ENCODE assay signal across 19 cellular contexts in genomic region chr1:26291939-26292338, GRCh38. TPM values are rescaled to one million over a fixed set of nuclear protein-coding genes. Genes with fewer than 3 reads are reported as not detected.
DNase-seq lines count a peak whose midpoint lies in the region; ATAC-seq, FAIRE-seq and TF ChIP-seq lines count a peak whose summit lies in the region.
"Had no signal": no experiment of that assay in that cellular context is flagged by ENCODE, and none has a peak within 500 bp of the region (broad histone marks: within the 10 kb centered on the region; RNA-seq: fewer than 3 reads in every experiment).

No MANE protein-coding gene starts in this region.

- POLR2A ChIA-PET in HepG2 (lab: Yijun Ruan, JAX), result no interaction called here
- POLR2A ChIA-PET in activated CD4-positive, alpha-beta memory T cell treated with anti-CD3 and anti-CD28 coated beads for 36 hours (lab: Charles Lee), result no interaction called here

- in situ Hi-C loops in HepG2 (cut with HindIII; ENCODE audit: extremely low pct_ligation_motif_present, low pct_unique_long_range_greater_than_20kb), result no loop called here

- no peak overlapping the region for H3K9ac ChIP-seq in HepG2 (ENCODE audit: insufficient read depth, low read depth, low read length)
- H3K9ac ChIP-seq in colonic mucosa (ENCODE audit: low read depth in 2 of 2, low read length in 2 of 2), result no peak overlapping the region

- no TSS peak for BruUV-seq in HepG2 (replicated peaks; lab: Mats Ljungman, UMichigan)

- H3K9me3 ChIP-seq in HepG2 (ENCODE audit: low read length), result no peaks in the 10 kb centered on the region
- no peaks in the 10 kb centered on the region for H3K9me3 ChIP-seq in right lobe of liver
- H3K9me3 ChIP-seq in lower lobe of right lung, result no peaks in the 10 kb centered on the region
- H3K9me3 ChIP-seq in colonic mucosa, result no peaks in the 10 kb centered on the region
- H3K9me3 ChIP-seq in small intestine (ENCODE audit: control insufficient read depth, low read depth), result no peaks in the 10 kb centered on the region

- no peaks in the 10 kb centered on the region for H3K79me2 ChIP-seq in HepG2 (ENCODE audit: insufficient read depth, low read length)

- H3K36me3 ChIP-seq in HepG2 (replicated peaks in 1 of 2; ENCODE audit: control insufficient read depth in 1 of 2, insufficient read depth in 2 of 2, low read length in 2 of 2) (peaks cover 0 to 1% of the 10 kb centered on the region in 2 experiments; a peak in 1 of 5 replicates), right lobe of liver (no peaks in the 10 kb centered on the region), lower lobe of right lung (peaks cover 12% of the 10 kb centered on the region), colonic mucosa (no peaks in the 10 kb centered on the region), small intestine (ENCODE audit: control insufficient read depth in 2 of 2, insufficient read depth in 2 of 2, low read length in 2 of 2) (no peaks in the 10 kb centered on the region)

- TF ChIP-seq EP300 in HepG2 (IDR thresholded peaks at IDR 0.05; ENCODE audit: low read depth in 2 of 2, low read length in 2 of 2) (no peak), HepG2 (CRISPR knock-in tag; IDR thresholded peaks at IDR 0.05; ENCODE audit: borderline replicate concordance) (no peak)

- H3K4me1 ChIP-seq in HepG2 (ENCODE audit: insufficient read depth, low read length), result no peaks in the 10 kb centered on the region
- no peaks in the 10 kb centered on the region for H3K4me1 ChIP-seq in right lobe of liver
- H3K4me1 ChIP-seq in lower lobe of right lung, result peaks cover 51% of the 10 kb centered on the region
- H3K4me1 ChIP-seq in colonic mucosa, result peaks cover 11% of the 10 kb centered on the region
- no peaks in the 10 kb centered on the region for H3K4me1 ChIP-seq in small intestine (ENCODE audit: control insufficient read depth in 2 of 2, insufficient read depth in 1 of 2, low read depth in 1 of 2, low read length in 1 of 2)

- H3K27ac ChIP-seq in HepG2 (ENCODE audit: extremely low read length, insufficient read depth, low read length) (no peak overlapping the region), right lobe of liver (no peak overlapping the region), lower lobe of right lung (peak overlapping the region; percentile 6), colonic mucosa (no peak overlapping the region), small intestine (ENCODE audit: low read depth in 1 of 2, low read length in 1 of 2) (peak overlapping the region in 1 of 2 donors; percentile 26)

- no peak for TF ChIP-seq CTCF in HepG2 (CRISPR knock-in tag; IDR thresholded peaks at IDR 0.05)
- TF ChIP-seq CTCF in right lobe of liver (IDR thresholded peaks at IDR 0.05), result no peak
- no peak for TF ChIP-seq CTCF in lower lobe of right lung (IDR thresholded peaks at IDR 0.05)
- no peak for TF ChIP-seq CTCF in type B pancreatic cell (conservative IDR thresholded peaks at IDR 0.05)
- TF ChIP-seq CTCF in colonic mucosa (IDR thresholded peaks at IDR 0.05), result no peak

- H3K27me3 ChIP-seq in HepG2 (ENCODE audit: control insufficient read depth in 1 of 2, insufficient read depth in 2 of 2, low read length in 2 of 2), result no peaks in the 10 kb centered on the region
- H3K27me3 ChIP-seq in right lobe of liver, result no peaks in the 10 kb centered on the region
- H3K27me3 ChIP-seq in lower lobe of right lung (ENCODE audit: low read depth), result no peaks in the 10 kb centered on the region
- no peaks in the 10 kb centered on the region for H3K27me3 ChIP-seq in colonic mucosa
- no peaks in the 10 kb centered on the region for H3K27me3 ChIP-seq in small intestine (ENCODE audit: control insufficient read depth in 2 of 2, insufficient read depth in 2 of 2, low read length in 2 of 2)

- H3K4me2 ChIP-seq in HepG2 (ENCODE audit: low read depth, low read length), result no peak overlapping the region

- CTCF ChIA-PET in HepG2 (lab: Yijun Ruan, JAX; ENCODE audit: low intra/inter-chr PET ratio, low total read pairs), result no interaction called here
- CTCF ChIA-PET in activated CD4-positive, alpha-beta memory T cell treated with anti-CD3 and anti-CD28 coated beads for 36 hours (lab: Charles Lee), result interaction anchor here (0.7 kb wide), 1 partner anchor 30 kb away, joined by 3 read pairs; no protein-coding TSS in a partner anchor

- H3K4me3 ChIP-seq in HepG2 (replicated peaks in 1 of 3; ENCODE audit: insufficient read depth in 1 of 3, low read depth in 2 of 3, low read length in 3 of 3) (no peak overlapping the region), right lobe of liver (no peak overlapping the region), lower lobe of right lung (no peak overlapping the region), colonic mucosa (no peak overlapping the region), small intestine (ENCODE audit: low read depth in 1 of 2, low read length in 2 of 2) (no peak overlapping the region)

- TF ChIP-seq RAD21 in HepG2 (CRISPR knock-in tag; IDR thresholded peaks at IDR 0.05), result no peak

- no peak overlapping the region for H2AFZ ChIP-seq in HepG2 (ENCODE audit: low read length)

- FAIRE-seq in HepG2 (lab: Jason Lieb, UNC) (no peak), small intestine (lab: Jason Lieb, UNC) (no peak)
- FAIRE-seq: endometrium, GM19239 had no signal

- DNase-seq in HepG2 (ENCODE audit: low spot score), result no peak
- DNase-seq in right lobe of liver, result no peak
- no peak for DNase-seq in activated CD4-positive, alpha-beta memory T cell treated with anti-CD3 and anti-CD28 coated beads for 36 hours
- no peak for DNase-seq in lower lobe of right lung
- DNase-seq in type B pancreatic cell (ENCODE audit: extremely low spot score, unreplicated experiment), result no peak
- DNase-seq in colonic mucosa, result no peak
- DNase-seq in Ammon's horn (ENCODE audit: low spot score), result no peak
- no peak for DNase-seq in small intestine
- DNase-seq: amniotic stem cell; central memory CD4-positive, alpha-beta T cell; DMS 273 treated with DMSO at 0.1 percent for 48 hours; foreskin fibroblast; NCI-H187 treated with DMSO at 0.1 percent for 48 hours; NCI-H446 treated with DMSO at 0.1 percent for 48 hours; stimulated activated CD4-positive, alpha-beta T cell treated with anti-CD3 and anti-CD28 coated beads, Interleukin-15, amount 100 ng/mL, for 24 hours had no signal

- H3K4me3 Mint-ChIP-seq in activated CD4-positive, alpha-beta memory T cell treated with anti-CD3 and anti-CD28 coated beads for 36 hours, result no peak overlapping the region
- no peak overlapping the region for H3K4me3 Mint-ChIP-seq in type B pancreatic cell

- no peaks in the 10 kb centered on the region for H4K20me1 ChIP-seq in HepG2 (ENCODE audit: insufficient read depth, low read length)

- 98% methylated on average over 4 of the region's 4 CpGs for WGBS in HepG2 (ENCODE audit: low lambda C conversion rate)
- WGBS in right lobe of liver (ENCODE audit: insufficient coverage, low coverage, low lambda C conversion rate, missing lambda C conversion rate), result 100% methylated on average over 2 of the region's 4 CpGs
- WGBS in small intestine, 3 donors, result 91 to 95% (median 92%) methylated on average over 4 of the region's 4 CpGs

- no peaks in the 10 kb centered on the region for H3K27me3 Mint-ChIP-seq in activated CD4-positive, alpha-beta memory T cell treated with anti-CD3 and anti-CD28 coated beads for 36 hours
- H3K27me3 Mint-ChIP-seq in type B pancreatic cell, result no peaks in the 10 kb centered on the region

- H3K36me3 Mint-ChIP-seq in activated CD4-positive, alpha-beta memory T cell treated with anti-CD3 and anti-CD28 coated beads for 36 hours, result peaks cover 2% of the 10 kb centered on the region
- H3K36me3 Mint-ChIP-seq in type B pancreatic cell, result no peaks in the 10 kb centered on the region

- no peak for TF ChIP-seq POLR2A in HepG2 (IDR thresholded peaks at IDR 0.05; ENCODE audit: insufficient read depth in 1 of 2, low read depth in 2 of 2, low read length in 2 of 2)
- no peak for TF ChIP-seq POLR2A in right lobe of liver (IDR thresholded peaks at IDR 0.05)

- H3K9me3 Mint-ChIP-seq in activated CD4-positive, alpha-beta memory T cell treated with anti-CD3 and anti-CD28 coated beads for 36 hours, result no peaks in the 10 kb centered on the region
- H3K9me3 Mint-ChIP-seq in type B pancreatic cell, result no peaks in the 10 kb centered on the region

- peaks cover 51% of the 10 kb centered on the region for H3K4me1 Mint-ChIP-seq in activated CD4-positive, alpha-beta memory T cell treated with anti-CD3 and anti-CD28 coated beads for 36 hours (ENCODE audit: low read depth)
- peaks cover 29% of the 10 kb centered on the region for H3K4me1 Mint-ChIP-seq in type B pancreatic cell (ENCODE audit: unreplicated experiment)

- intact Hi-C loops in HepG2 (cut with micrococcal nuclease; ENCODE audit: unreplicated experiment), result no loop called here
- intact Hi-C loops in right lobe of liver (cut with DNase I), result loop anchor here in 1 of 2 donors (10.0 kb wide), 1 partner anchor 73 kb away; no protein-coding TSS in a partner anchor
- intact Hi-C loops in activated CD4-positive, alpha-beta memory T cell treated with anti-CD3 and anti-CD28 coated beads for 36 hours (cut with micrococcal nuclease), result no loop called here
- intact Hi-C loops in lower lobe of right lung (cut with DNase I), result no loop called here
- intact Hi-C loops in colonic mucosa (cut with DNase I), result no loop called here

- peak overlapping the region; percentile 54 for H3K27ac Mint-ChIP-seq in activated CD4-positive, alpha-beta memory T cell treated with anti-CD3 and anti-CD28 coated beads for 36 hours
- peak overlapping the region; percentile 13 for H3K27ac Mint-ChIP-seq in type B pancreatic cell

- ATAC-seq in HepG2 (no peak), right lobe of liver (no peak), lower lobe of right lung (no peak)
- ATAC-seq: left lobe of liver had no signal

RNA-seq across cellular contexts. Expression of gene SH3BGRL3, which starts 12.1 kb away (rescaled TPM):
- 12.2 and 13.4 TPM in 2 replicates for total RNA-seq in HepG2 (2016; rRNA removed; fragmentation: Illumina TruSeq; extraction: Trizol)
- 14.0 and 29.7 TPM in 2 replicates for total RNA-seq in HepG2 (2016; cell fraction: cytosol; rRNA removed; fragmentation: Illumina TruSeq; extraction: Trizol; ENCODE audit: low read depth)
- total RNA-seq in HepG2 (2016; cell fraction: insoluble cytoplasmic fraction; rRNA removed; fragmentation: Illumina TruSeq; extraction: Trizol), result 11.6 and 11.8 TPM in 2 replicates
- 15.8 and 28.5 TPM in 2 replicates for total RNA-seq in HepG2 (2016; cell fraction: membrane; rRNA removed; fragmentation: Illumina TruSeq; extraction: Trizol)
- 5.2 and 6.0 TPM in 2 replicates for total RNA-seq in HepG2 (2016; cell fraction: nucleus; rRNA removed; fragmentation: Illumina TruSeq; extraction: Trizol)
- 11.4 and 11.5 TPM in 2 replicates for polyA plus RNA-seq in HepG2 (2011; rRNA removed)
- polyA plus RNA-seq in HepG2 (2011; cell fraction: cytosol; rRNA removed), result 10.4 and 12.2 TPM in 2 replicates
- 7.5 and 8.3 TPM in 2 replicates for polyA plus RNA-seq in HepG2 (2011; cell fraction: nucleus; rRNA removed)
- polyA plus RNA-seq in HepG2 (2012), result 12.3 and 13.0 TPM in 2 replicates
- polyA plus RNA-seq in HepG2 (2016; cell fraction: cytosol; fragmentation: Illumina TruSeq; extraction: Trizol; ENCODE audit: low read depth), result 64.3 and 100 TPM in 2 replicates
- 24.8 and 47.8 TPM in 2 replicates for polyA plus RNA-seq in HepG2 (2016; cell fraction: insoluble cytoplasmic fraction; fragmentation: Illumina TruSeq; extraction: Trizol; ENCODE audit: low read depth)
- polyA plus RNA-seq in HepG2 (2016; cell fraction: membrane; fragmentation: Illumina TruSeq; extraction: Trizol; ENCODE audit: low read depth), result 72.1 and 88.4 TPM in 2 replicates
- 16.4 and 20.4 TPM in 2 replicates for polyA plus RNA-seq in HepG2 (2016; cell fraction: nucleus; fragmentation: Illumina TruSeq; extraction: Trizol; ENCODE audit: insufficient read depth, low read depth)
- 26.8 and 67.6 TPM in 2 replicates for polyA minus RNA-seq in HepG2 (2011; rRNA and poly(A)+ RNA removed; ENCODE audit: low replicate concordance)
- polyA minus RNA-seq in HepG2 (2011; cell fraction: cytosol; rRNA and poly(A)+ RNA removed), result 8.1 and 10.8 TPM in 2 replicates
- 8.5 and 9.8 TPM in 2 replicates for polyA minus RNA-seq in HepG2 (2011; cell fraction: nucleus; rRNA and poly(A)+ RNA removed)
- 10 to 100 TPM; 26.3 to 61.8 (median 34.9) TPM for total RNA-seq in right lobe of liver
- 100 to 1,000 TPM; 305 to 320 TPM for total RNA-seq in activated CD4-positive, alpha-beta memory T cell treated with anti-CD3 and anti-CD28 coated beads for 36 hours
- total RNA-seq in lower lobe of right lung, result 204 TPM
- total RNA-seq in type B pancreatic cell (ENCODE audit: low replicate concordance), result 78.1 and 105 TPM in 2 replicates
- 100 to 1,000 TPM; 361 to 478 TPM for total RNA-seq in colonic mucosa
- 100 to 1,000 TPM; 157 to 238 (median 199) TPM for polyA plus RNA-seq in small intestine

RNA-seq across cellular contexts. Expression of gene UBXN11, which starts 14.5 kb away (rescaled TPM):
- total RNA-seq in HepG2 (2016; rRNA removed; fragmentation: Illumina TruSeq; extraction: Trizol) (3.2 and 9.3 TPM in 2 replicates), right lobe of liver (10 to 100 TPM in 1 of 6 experiments, 1 to 10 TPM in 5; 4.3 to 11.3 (median 7.0) TPM), lower lobe of right lung (65.1 TPM), type B pancreatic cell (ENCODE audit: low replicate concordance) (27.1 and 50.5 TPM in 2 replicates), colonic mucosa (10 to 100 TPM in 1 of 2 donors, 1 to 10 TPM in 1; 8.7 to 25.7 TPM)
- total RNA-seq in HepG2 (2016; cell fraction: cytosol; rRNA removed; fragmentation: Illumina TruSeq; extraction: Trizol; ENCODE audit: low read depth), result 4.9 and 5.3 TPM in 2 replicates
- total RNA-seq in HepG2 (2016; cell fraction: insoluble cytoplasmic fraction; rRNA removed; fragmentation: Illumina TruSeq; extraction: Trizol), result 3.0 and 8.5 TPM in 2 replicates
- total RNA-seq in HepG2 (2016; cell fraction: membrane; rRNA removed; fragmentation: Illumina TruSeq; extraction: Trizol), result 4.4 and 5.7 TPM in 2 replicates
- total RNA-seq in HepG2 (2016; cell fraction: nucleus; rRNA removed; fragmentation: Illumina TruSeq; extraction: Trizol), result 15.9 and 19.3 TPM in 2 replicates
- polyA plus RNA-seq in HepG2 (2011; rRNA removed) (10.3 and 10.4 TPM in 2 replicates), small intestine (10 to 100 TPM in 1 of 3 donors, 1 to 10 TPM in 2; 1.1 to 20.2 (median 2.7) TPM)
- 3.0 and 5.8 TPM in 2 replicates for polyA plus RNA-seq in HepG2 (2011; cell fraction: cytosol; rRNA removed)
- polyA plus RNA-seq in HepG2 (2011; cell fraction: nucleus; rRNA removed), result 81.6 and 111 TPM in 2 replicates
- 4.8 and 5.2 TPM in 2 replicates for polyA plus RNA-seq in HepG2 (2012)
- 7.2 and 9.0 TPM in 2 replicates for polyA plus RNA-seq in HepG2 (2016; cell fraction: cytosol; fragmentation: Illumina TruSeq; extraction: Trizol; ENCODE audit: low read depth)
- 6.4 and 8.0 TPM in 2 replicates for polyA plus RNA-seq in HepG2 (2016; cell fraction: insoluble cytoplasmic fraction; fragmentation: Illumina TruSeq; extraction: Trizol; ENCODE audit: low read depth)
- 8.8 and 9.0 TPM in 2 replicates for polyA plus RNA-seq in HepG2 (2016; cell fraction: membrane; fragmentation: Illumina TruSeq; extraction: Trizol; ENCODE audit: low read depth)
- 64.2 and 68.2 TPM in 2 replicates for polyA plus RNA-seq in HepG2 (2016; cell fraction: nucleus; fragmentation: Illumina TruSeq; extraction: Trizol; ENCODE audit: insufficient read depth, low read depth)
- 4.3 and 43.2 TPM in 2 replicates for polyA minus RNA-seq in HepG2 (2011; rRNA and poly(A)+ RNA removed; ENCODE audit: low replicate concordance)
- 1.2 and 2.0 TPM in 2 replicates for polyA minus RNA-seq in HepG2 (2011; cell fraction: cytosol; rRNA and poly(A)+ RNA removed)
- polyA minus RNA-seq in HepG2 (2011; cell fraction: nucleus; rRNA and poly(A)+ RNA removed), result 8.6 and 11.5 TPM in 2 replicates
- 10 to 100 TPM; 24.5 to 26.1 TPM for total RNA-seq in activated CD4-positive, alpha-beta memory T cell treated with anti-CD3 and anti-CD28 coated beads for 36 hours

RNA-seq across cellular contexts. Expression of gene CD52, which starts 25.8 kb away (rescaled TPM):
- total RNA-seq in HepG2 (2016; rRNA removed; fragmentation: Illumina TruSeq; extraction: Trizol), result not detected in 2 replicates
- total RNA-seq in HepG2 (2016; cell fraction: cytosol; rRNA removed; fragmentation: Illumina TruSeq; extraction: Trizol; ENCODE audit: low read depth), result not detected in 2 replicates
- total RNA-seq in HepG2 (2016; cell fraction: insoluble cytoplasmic fraction; rRNA removed; fragmentation: Illumina TruSeq; extraction: Trizol), result not detected in 2 replicates
- not detected in 2 replicates for total RNA-seq in HepG2 (2016; cell fraction: membrane; rRNA removed; fragmentation: Illumina TruSeq; extraction: Trizol)
- total RNA-seq in HepG2 (2016; cell fraction: nucleus; rRNA removed; fragmentation: Illumina TruSeq; extraction: Trizol), result not detected in 2 replicates
- polyA plus RNA-seq in HepG2 (2011; rRNA removed), result 0.32 and 0.93 TPM in 2 replicates
- polyA plus RNA-seq in HepG2 (2011; cell fraction: cytosol; rRNA removed), result 0.81 TPM in 2 replicates
- not detected in 2 replicates for polyA plus RNA-seq in HepG2 (2011; cell fraction: nucleus; rRNA removed)
- not detected in 2 replicates for polyA plus RNA-seq in HepG2 (2012)
- polyA plus RNA-seq in HepG2 (2016; cell fraction: cytosol; fragmentation: Illumina TruSeq; extraction: Trizol; ENCODE audit: low read depth), result not detected in 2 replicates
- polyA plus RNA-seq in HepG2 (2016; cell fraction: insoluble cytoplasmic fraction; fragmentation: Illumina TruSeq; extraction: Trizol; ENCODE audit: low read depth), result not detected in 2 replicates
- polyA plus RNA-seq in HepG2 (2016; cell fraction: membrane; fragmentation: Illumina TruSeq; extraction: Trizol; ENCODE audit: low read depth), result not detected in 2 replicates
- polyA plus RNA-seq in HepG2 (2016; cell fraction: nucleus; fragmentation: Illumina TruSeq; extraction: Trizol; ENCODE audit: insufficient read depth, low read depth), result not detected in 2 replicates
- polyA minus RNA-seq in HepG2 (2011; rRNA and poly(A)+ RNA removed; ENCODE audit: low replicate concordance), result 0.44 and 1.2 TPM in 2 replicates
- polyA minus RNA-seq in HepG2 (2011; cell fraction: cytosol; rRNA and poly(A)+ RNA removed), result not detected in 2 replicates
- not detected in 2 replicates for polyA minus RNA-seq in HepG2 (2011; cell fraction: nucleus; rRNA and poly(A)+ RNA removed)
- total RNA-seq in right lobe of liver, result 10 to 100 TPM in 2 of 6 experiments, 1 to 10 TPM in 4; 2.8 to 17.6 (median 8.5) TPM
- total RNA-seq in activated CD4-positive, alpha-beta memory T cell treated with anti-CD3 and anti-CD28 coated beads for 36 hours, result 100 to 1,000 TPM; 261 to 291 TPM
- total RNA-seq in lower lobe of right lung, result 541 TPM
- 0.75 and 0.93 TPM in 2 replicates for total RNA-seq in type B pancreatic cell (ENCODE audit: low replicate concordance)
- total RNA-seq in colonic mucosa, result 10 to 100 TPM in 1 of 2 donors, 1 to 10 TPM in 1; 9.4 to 13.1 TPM
- 100 to 1,000 TPM in 1 of 3 donors, 10 to 100 TPM in 2; 31.1 to 116 (median 42.5) TPM for polyA plus RNA-seq in small intestine
- total RNA-seq: SK-MEL-5 had no signal

RNA-seq across cellular contexts. Expression of gene CEP85, which starts 57.9 kb away (rescaled TPM):
- 22.4 and 26.7 TPM in 2 replicates for total RNA-seq in HepG2 (2016; rRNA removed; fragmentation: Illumina TruSeq; extraction: Trizol)
- total RNA-seq in HepG2 (2016; cell fraction: cytosol; rRNA removed; fragmentation: Illumina TruSeq; extraction: Trizol; ENCODE audit: low read depth), result 15.6 and 16.7 TPM in 2 replicates
- total RNA-seq in HepG2 (2016; cell fraction: insoluble cytoplasmic fraction; rRNA removed; fragmentation: Illumina TruSeq; extraction: Trizol), result 22.3 and 26.3 TPM in 2 replicates
- 10.6 and 12.9 TPM in 2 replicates for total RNA-seq in HepG2 (2016; cell fraction: membrane; rRNA removed; fragmentation: Illumina TruSeq; extraction: Trizol)
- 27.6 and 32.8 TPM in 2 replicates for total RNA-seq in HepG2 (2016; cell fraction: nucleus; rRNA removed; fragmentation: Illumina TruSeq; extraction: Trizol)
- 16.1 and 16.9 TPM in 2 replicates for polyA plus RNA-seq in HepG2 (2011; rRNA removed)
- 11.2 and 11.4 TPM in 2 replicates for polyA plus RNA-seq in HepG2 (2011; cell fraction: cytosol; rRNA removed)
- polyA plus RNA-seq in HepG2 (2011; cell fraction: nucleus; rRNA removed), result 40.1 and 42.3 TPM in 2 replicates
- 8.8 and 10.7 TPM in 2 replicates for polyA plus RNA-seq in HepG2 (2012)
- 0.88 and 0.92 TPM in 2 replicates for polyA plus RNA-seq in HepG2 (2016; cell fraction: cytosol; fragmentation: Illumina TruSeq; extraction: Trizol; ENCODE audit: low read depth)
- 16.4 and 17.2 TPM in 2 replicates for polyA plus RNA-seq in HepG2 (2016; cell fraction: insoluble cytoplasmic fraction; fragmentation: Illumina TruSeq; extraction: Trizol; ENCODE audit: low read depth)
- 2.2 and 2.6 TPM in 2 replicates for polyA plus RNA-seq in HepG2 (2016; cell fraction: membrane; fragmentation: Illumina TruSeq; extraction: Trizol; ENCODE audit: low read depth)
- 49.8 and 50.1 TPM in 2 replicates for polyA plus RNA-seq in HepG2 (2016; cell fraction: nucleus; fragmentation: Illumina TruSeq; extraction: Trizol; ENCODE audit: insufficient read depth, low read depth)
- 19.0 and 44.1 TPM in 2 replicates for polyA minus RNA-seq in HepG2 (2011; rRNA and poly(A)+ RNA removed; ENCODE audit: low replicate concordance)
- 8.7 and 9.0 TPM in 2 replicates for polyA minus RNA-seq in HepG2 (2011; cell fraction: cytosol; rRNA and poly(A)+ RNA removed)
- polyA minus RNA-seq in HepG2 (2011; cell fraction: nucleus; rRNA and poly(A)+ RNA removed), result 24.2 and 25.1 TPM in 2 replicates
- 1 to 10 TPM; 5.2 to 7.8 (median 5.8) TPM for total RNA-seq in right lobe of liver
- 10 to 100 TPM; 30.3 to 32.6 TPM for total RNA-seq in activated CD4-positive, alpha-beta memory T cell treated with anti-CD3 and anti-CD28 coated beads for 36 hours
- 10.2 TPM for total RNA-seq in lower lobe of right lung
- total RNA-seq in type B pancreatic cell (ENCODE audit: low replicate concordance), result 15.9 and 26.8 TPM in 2 replicates
- total RNA-seq in colonic mucosa, result 10 to 100 TPM; 10.7 to 18.8 TPM
- polyA plus RNA-seq in small intestine, result 1 to 10 TPM; 2.7 to 7.2 (median 4.1) TPM

Comparison
In these comparisons a context has a peak if more than half of its experiments do, and no peak if none do; other contexts are left out.
1. RNA of gene CD52, which starts 25.8 kb away (total RNA-seq): 541 TPM in lower lobe of right lung (single experiment) and 261 to 291 TPM in activated CD4-positive, alpha-beta memory T cell treated with anti-CD3 and anti-CD28 coated beads for 36 hours; 9.4 to 13.1 TPM in colonic mucosa, 2.8 to 17.6 TPM in right lobe of liver, 0.75 to 0.93 TPM in type B pancreatic cell and not detected in HepG2; every median in the first group is over 10 times any median in the second.